In the genomic region with DNA sequence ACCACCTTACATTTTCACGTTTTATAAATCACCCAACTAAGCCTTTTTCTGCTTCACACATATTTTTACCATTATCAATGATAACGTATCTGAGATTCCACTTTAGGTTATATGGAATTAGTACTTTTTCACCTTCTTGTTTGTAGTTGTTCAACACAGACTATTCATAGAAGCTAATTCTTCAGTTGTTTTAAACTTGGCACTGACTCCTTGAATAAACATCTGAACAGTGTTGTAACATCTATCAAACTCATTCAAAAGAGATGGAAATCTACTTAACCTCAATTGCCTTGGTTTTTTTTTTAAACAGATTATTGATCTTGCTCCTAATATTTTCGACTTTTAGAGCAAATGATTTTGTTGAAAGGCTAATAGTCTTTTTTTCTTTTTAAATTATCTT, we compare ENCODE assay signal across 26 cellular contexts. TPM values are rescaled to one million over a fixed set of nuclear protein-coding genes. Genes with fewer than 3 reads are reported as not detected.
DNase-seq lines count a peak whose midpoint lies in the region; ATAC-seq, FAIRE-seq and TF ChIP-seq lines count a peak whose summit lies in the region.
"Had no signal": no experiment of that assay in that cellular context is flagged by ENCODE, and none has a peak within 500 bp of the region (broad histone marks: within the 10 kb centered on the region; RNA-seq: fewer than 3 reads in every experiment).

No MANE protein-coding gene starts in this region.

- H3K27ac ChIP-seq in right lobe of liver: no peak overlapping the region
- H3K27ac ChIP-seq: HL-60, RWPE1 had no signal

- TF ChIP-seq POLR2A in right lobe of liver (IDR thresholded peaks at IDR 0.05): no peak

- DNase-seq in WTC11 (ENCODE audit: low spot score) (no peak), fibroblast of the aortic adventitia (ENCODE audit: low read depth) (peak; percentile 9), right lobe of liver (no peak), NCI-H524 treated with DMSO at 0.1 percent for 48 hours (lab: John Stamatoyannopoulos, UW) (no peak), NCI-H2081 treated with DMSO at 0.1 percent for 48 hours (lab: John Stamatoyannopoulos, UW) (no peak), NCI-H2171 treated with DMSO at 0.1 percent for 48 hours (lab: John Stamatoyannopoulos, UW) (no peak)
- DNase-seq: C1 segment of cervical spinal cord; CD4-positive, alpha-beta memory T cell; COR-L47; GDM1; Karpas-422; NCI-H1092; NCI-H1436 treated with DMSO at 0.1 percent for 48 hours; NCI-H187 treated with DMSO at 0.1 percent for 48 hours; NCI-H2107; NCI-H446 treated with DMSO at 0.1 percent for 48 hours; NCI-H526 treated with DMSO at 0.1 percent for 48 hours; SHP77; T-helper 1 cell had no signal

- H3K9me3 ChIP-seq in right lobe of liver: no peaks in the 10 kb centered on the region

- H3K4me1 ChIP-seq in right lobe of liver: peaks cover 0 to 8% (median 4%) of the 10 kb centered on the region in 4 donors

- H3K9me3 Mint-ChIP-seq in WTC11: peaks cover 14% of the 10 kb centered on the region
- H3K9me3 Mint-ChIP-seq: CD4-positive, alpha-beta memory T cell had no signal

- H3K27me3 ChIP-seq in right lobe of liver: no peaks in the 10 kb centered on the region

- 32% methylated on average over 3 of the region's 3 CpGs for WGBS in right lobe of liver (ENCODE audit: insufficient coverage, low coverage, low lambda C conversion rate, missing lambda C conversion rate)

- H3K4me3 Mint-ChIP-seq in WTC11: no peak overlapping the region
- H3K4me3 Mint-ChIP-seq: CD4-positive, alpha-beta memory T cell had no signal

- ATAC-seq in WTC11 (no peak), right lobe of liver (peak in 3 of 4 donors; percentile 47 to 55 (median 54)), HG03097 (IDR thresholded peaks at IDR 0.05; ENCODE audit: low FRiP score, unreplicated experiment) (no peak)
- ATAC-seq: GM12878, Panc1 had no signal

- intact Hi-C loops in right lobe of liver (cut with DNase I): no loop called here

- H3K27ac Mint-ChIP-seq in WTC11: peak overlapping the region; percentile 64; the same call in 1 of the 2 replicates

- H3K4me1 Mint-ChIP-seq in WTC11: peaks cover 8% of the 10 kb centered on the region

- no peaks in the 10 kb centered on the region for H3K36me3 ChIP-seq in right lobe of liver

- POLR2A ChIA-PET in WTC11 (lab: Charles Lee): no interaction called here

- peaks cover 28% of the 10 kb centered on the region for H3K36me3 Mint-ChIP-seq in WTC11
- H3K36me3 Mint-ChIP-seq: CD4-positive, alpha-beta memory T cell had no signal

- TF ChIP-seq CTCF in WTC11 (IDR thresholded peaks at IDR 0.05): no peak
- no peak for TF ChIP-seq CTCF in fibroblast of the aortic adventitia (IDR thresholded peaks at IDR 0.05; ENCODE audit: insufficient read depth, low read length)
- no peak for TF ChIP-seq CTCF in right lobe of liver (IDR thresholded peaks at IDR 0.05)

- CTCF ChIA-PET in WTC11 (lab: Charles Lee): interaction anchor here (0.9 kb wide), 1 partner anchor 94 kb away, joined by 4 read pairs; no protein-coding TSS in a partner anchor

- H3K4me3 ChIP-seq in fibroblast of the aortic adventitia (ENCODE audit: low read depth, low read length): no peak overlapping the region
- no peak overlapping the region for H3K4me3 ChIP-seq in right lobe of liver
- H3K4me3 ChIP-seq: GM12878 had no signal

- no peaks in the 10 kb centered on the region; the same call in 1 of the 2 replicates for H3K27me3 Mint-ChIP-seq in WTC11 (ENCODE audit: low read depth)
- H3K27me3 Mint-ChIP-seq: CD4-positive, alpha-beta memory T cell had no signal

- peak; percentile 79 for FAIRE-seq in G401.6 (lab: Jason Lieb, UNC)
- FAIRE-seq: GM12878, H54 had no signal

TF ChIP-seq in WTC11, 78 proteins besides CTCF, POLR2A, EP300 and RAD21:
- TF ChIP-seq, protein P1, sequence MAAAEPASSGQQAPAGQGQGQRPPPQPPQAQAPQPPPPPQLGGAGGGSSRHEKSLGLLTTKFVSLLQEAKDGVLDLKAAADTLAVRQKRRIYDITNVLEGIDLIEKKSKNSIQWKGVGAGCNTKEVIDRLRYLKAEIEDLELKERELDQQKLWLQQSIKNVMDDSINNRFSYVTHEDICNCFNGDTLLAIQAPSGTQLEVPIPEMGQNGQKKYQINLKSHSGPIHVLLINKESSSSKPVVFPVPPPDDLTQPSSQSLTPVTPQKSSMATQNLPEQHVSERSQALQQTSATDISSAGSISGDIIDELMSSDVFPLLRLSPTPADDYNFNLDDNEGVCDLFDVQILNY (CRISPR knock-in tag; IDR thresholded peaks at IDR 0.05): no peak
- TF ChIP-seq IRF2 (CRISPR knock-in tag; IDR thresholded peaks at IDR 0.05; ENCODE audit: borderline replicate concordance, low read depth): no peak
- no peak for TF ChIP-seq USF1 (CRISPR knock-in tag; IDR thresholded peaks at IDR 0.05)
- TF ChIP-seq, protein P2, sequence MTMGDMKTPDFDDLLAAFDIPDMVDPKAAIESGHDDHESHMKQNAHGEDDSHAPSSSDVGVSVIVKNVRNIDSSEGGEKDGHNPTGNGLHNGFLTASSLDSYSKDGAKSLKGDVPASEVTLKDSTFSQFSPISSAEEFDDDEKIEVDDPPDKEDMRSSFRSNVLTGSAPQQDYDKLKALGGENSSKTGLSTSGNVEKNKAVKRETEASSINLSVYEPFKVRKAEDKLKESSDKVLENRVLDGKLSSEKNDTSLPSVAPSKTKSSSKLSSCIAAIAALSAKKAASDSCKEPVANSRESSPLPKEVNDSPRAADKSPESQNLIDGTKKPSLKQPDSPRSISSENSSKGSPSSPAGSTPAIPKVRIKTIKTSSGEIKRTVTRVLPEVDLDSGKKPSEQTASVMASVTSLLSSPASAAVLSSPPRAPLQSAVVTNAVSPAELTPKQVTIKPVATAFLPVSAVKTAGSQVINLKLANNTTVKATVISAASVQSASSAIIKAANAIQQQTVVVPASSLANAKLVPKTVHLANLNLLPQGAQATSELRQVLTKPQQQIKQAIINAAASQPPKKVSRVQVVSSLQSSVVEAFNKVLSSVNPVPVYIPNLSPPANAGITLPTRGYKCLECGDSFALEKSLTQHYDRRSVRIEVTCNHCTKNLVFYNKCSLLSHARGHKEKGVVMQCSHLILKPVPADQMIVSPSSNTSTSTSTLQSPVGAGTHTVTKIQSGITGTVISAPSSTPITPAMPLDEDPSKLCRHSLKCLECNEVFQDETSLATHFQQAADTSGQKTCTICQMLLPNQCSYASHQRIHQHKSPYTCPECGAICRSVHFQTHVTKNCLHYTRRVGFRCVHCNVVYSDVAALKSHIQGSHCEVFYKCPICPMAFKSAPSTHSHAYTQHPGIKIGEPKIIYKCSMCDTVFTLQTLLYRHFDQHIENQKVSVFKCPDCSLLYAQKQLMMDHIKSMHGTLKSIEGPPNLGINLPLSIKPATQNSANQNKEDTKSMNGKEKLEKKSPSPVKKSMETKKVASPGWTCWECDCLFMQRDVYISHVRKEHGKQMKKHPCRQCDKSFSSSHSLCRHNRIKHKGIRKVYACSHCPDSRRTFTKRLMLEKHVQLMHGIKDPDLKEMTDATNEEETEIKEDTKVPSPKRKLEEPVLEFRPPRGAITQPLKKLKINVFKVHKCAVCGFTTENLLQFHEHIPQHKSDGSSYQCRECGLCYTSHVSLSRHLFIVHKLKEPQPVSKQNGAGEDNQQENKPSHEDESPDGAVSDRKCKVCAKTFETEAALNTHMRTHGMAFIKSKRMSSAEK (CRISPR knock-in tag; IDR thresholded peaks at IDR 0.05; ENCODE audit: borderline replicate concordance): no peak
- TF ChIP-seq E2F1 (CRISPR knock-in tag; IDR thresholded peaks at IDR 0.05): no peak
- TF ChIP-seq ZNF232 (CRISPR knock-in tag; IDR thresholded peaks at IDR 0.05): no peak
- no peak for TF ChIP-seq RELA (CRISPR knock-in tag; IDR thresholded peaks at IDR 0.05; ENCODE audit: borderline replicate concordance)
TF ChIP-seq in WTC11: peak in this region for 0.

RNA-seq across cellular contexts. Expression of gene PTPRA, which starts 34.2 kb away (rescaled TPM):
- 43.8 to 48.8 TPM (median 47.2 TPM) in 3 replicates for total RNA-seq in WTC11 (2021)
- total RNA-seq in fibroblast of the aortic adventitia (ENCODE audit: low replicate concordance): 10.5 and 75.1 TPM in 2 replicates
- total RNA-seq in right lobe of liver: 10 to 100 TPM; 15.7 to 22.1 (median 18.6) TPM

Comparison
In these comparisons a context has a peak if more than half of its experiments do, and no peak if none do; other contexts are left out.
1. ATAC-seq: peak in right lobe of liver (3 of 4); none in WTC11 (single experiment) and HG03097 (single experiment).